In genomic region chr14:87785868-87786267, GRCh38 we compare ENCODE assay signal across 14 cellular contexts.
"Had no signal": no experiment of that assay in that cellular context is flagged by ENCODE, and none has a peak within 500 bp of the region (broad histone marks: within the 10 kb centered on the region; RNA-seq: fewer than 3 reads in every experiment).

No MANE protein-coding gene starts in this region.

- H3K27me3 ChIP-seq: cardiac muscle cell, left lung, ovary, sigmoid colon, spleen, suprapubic skin had no signal

- H3K4me1 ChIP-seq: left lung, sigmoid colon, spleen, suprapubic skin had no signal

- H3K9me3 ChIP-seq: ovary had no signal

- H3K36me3 ChIP-seq: cardiac muscle cell, left lung, ovary, sigmoid colon, spleen, suprapubic skin had no signal

- DNase-seq: activated CD4-positive, alpha-beta T cell treated with anti-CD3 and anti-CD28 coated beads for 48 hours; activated CD8-positive, alpha-beta T cell treated with anti-CD3 and anti-CD28 coated beads for 36 hours; activated effector memory CD4-positive, alpha-beta T cell treated with Interleukin-2 at 50 U/mL for 16 hours; activated T-cell treated with anti-CD3 and anti-CD28 coated beads, Interleukin-2, amount 50 U/mL, for 4 hours; hypothalamus; kidney; left lung; mammary epithelial cell; ovary; sigmoid colon; spleen; trophoblast cell had no signal

- H3K4me3 ChIP-seq: cardiac muscle cell, left lung, ovary, sigmoid colon, spleen, suprapubic skin had no signal

- H3K27ac ChIP-seq: cardiac muscle cell, left lung, ovary, sigmoid colon, spleen, suprapubic skin had no signal

- ATAC-seq: activated CD8-positive, alpha-beta T cell treated with anti-CD3 and anti-CD28 coated beads for 36 hours; activated T-cell treated with anti-CD3 and anti-CD28 coated beads, Interleukin-2, amount 50 U/mL, for 4 hours; left lung had no signal
